Comparison of ENCODE assay signal across 8 cellular contexts in genomic region chr9:3526903-3527652, GRCh38. TPM values are rescaled to one million over a fixed set of nuclear protein-coding genes. Genes with fewer than 3 reads are reported as not detected.
DNase-seq lines count a peak whose midpoint lies in the region; ATAC-seq and TF ChIP-seq lines count a peak whose summit lies in the region.

No MANE protein-coding gene starts in this region.

- peaks cover 60% of the 10 kb centered on the region for H3K79me2 ChIP-seq in smooth muscle cell (ENCODE audit: low read depth)

- peaks cover 41% of the 10 kb centered on the region for H3K4me1 ChIP-seq in smooth muscle cell (ENCODE audit: low read depth)

- peak overlapping the region; percentile 99 to 100 (median 100) for H3K27ac Mint-ChIP-seq in CD14-positive monocyte

- peak overlapping the region; percentile 100 for H3K9ac ChIP-seq in smooth muscle cell (ENCODE audit: low read depth)

- H3F3A ChIP-seq in smooth muscle cell (ENCODE audit: low read depth) = no peaks in the 10 kb centered on the region

- peaks cover 10 to 15% of the 10 kb centered on the region in 2 donors for H3K36me3 Mint-ChIP-seq in CD14-positive monocyte

- in situ Hi-C loops in astrocyte of the cerebellum (cut with HindIII; ENCODE audit: low sequenced_read_pairs) = no loop called here

- peak overlapping the region; percentile 100 for H3K27ac ChIP-seq in smooth muscle cell (ENCODE audit: low read depth)

- H3K27me3 Mint-ChIP-seq in CD14-positive monocyte (ENCODE audit: low read depth in 3 of 3) = peaks cover 0 to 4% (median 3%) of the 10 kb centered on the region in 3 donors

- TF ChIP-seq CTCF in CD14-positive monocyte (IDR thresholded peaks at IDR 0.05) (no peak), astrocyte of the cerebellum (IDR thresholded peaks at IDR 0.05; ENCODE audit: low read depth, low read length, missing control alignments) (no peak), smooth muscle cell (IDR thresholded peaks at IDR 0.05; ENCODE audit: borderline replicate concordance, insufficient read depth, poor library complexity, severe bottlenecking) (no peak)

- DNase-seq in CD14-positive monocyte (ENCODE audit: low spot score) = no peak
- DNase-seq in NCI-H446 treated with DMSO at 0.1 percent for 48 hours (lab: John Stamatoyannopoulos, UW) = peak; percentile 68
- DNase-seq in astrocyte of the cerebellum (ENCODE audit: low read depth) = no peak
- no peak for DNase-seq in smooth muscle cell (lab: John Stamatoyannopoulos, UW; ENCODE audit: unreplicated experiment)
- DNase-seq in stimulated activated naive CD4-positive, alpha-beta T cell treated with Interleukin-2 at 50 U/mL for 16 hours (lab: John Stamatoyannopoulos, UW) = no peak

- H3K27me3 ChIP-seq in smooth muscle cell (ENCODE audit: low read depth) = no peaks in the 10 kb centered on the region

- peaks cover 0 to 2% (median 0%) of the 10 kb centered on the region in 7 donors for H3K9me3 Mint-ChIP-seq in CD14-positive monocyte

- WGBS in smooth muscle cell (ENCODE audit: low lambda C conversion rate) = 7% methylated on average over 23 of the region's 23 CpGs

- H3K36me3 ChIP-seq in smooth muscle cell (ENCODE audit: low read depth) = no peaks in the 10 kb centered on the region

- intact Hi-C loops in CD14-positive monocyte (cut with micrococcal nuclease) = loop anchor here (2.0 to 10.0 kb wide), 3 partner anchors 50 to 1512 kb away; partner anchors contain the start of genes SMARCA2 (in 2 of the 2) and PUM3 (in 1 of the 2)

- H3K4me3 ChIP-seq in astrocyte of the cerebellum (ENCODE audit: low read depth, low read length) = peak overlapping the region; percentile 91
- H3K4me3 ChIP-seq in iPS-11a (ENCODE audit: low read depth, low read length) = peak overlapping the region; percentile 94
- peak overlapping the region; percentile 79 for H3K4me3 ChIP-seq in smooth muscle cell

- peak overlapping the region; percentile 93 for H3K4me2 ChIP-seq in smooth muscle cell

- ATAC-seq in GM18870 (IDR thresholded peaks at IDR 0.05; ENCODE audit: unreplicated experiment) = peak; percentile 34
- ATAC-seq in HG03066 (IDR thresholded peaks at IDR 0.05; ENCODE audit: low read depth, unreplicated experiment) = peak; percentile 36

- H3K9me3 ChIP-seq in smooth muscle cell (replicated peaks; ENCODE audit: low read depth) = no peaks in the 10 kb centered on the region

- no peaks in the 10 kb centered on the region for H4K20me1 ChIP-seq in smooth muscle cell (ENCODE audit: low read depth)

- H3K4me1 Mint-ChIP-seq in CD14-positive monocyte = peaks cover 42% of the 10 kb centered on the region

- peak overlapping the region; percentile 94 to 98 for H3K4me3 Mint-ChIP-seq in CD14-positive monocyte

- H2AFZ ChIP-seq in smooth muscle cell (ENCODE audit: low read depth) = peak overlapping the region; percentile 86

RNA-seq across cellular contexts. Expression of gene RFX3, which starts 1.3 kb away (rescaled TPM):
- polyA plus RNA-seq in CD14-positive monocyte (1 to 10 TPM; 1.7 to 3.2 TPM), smooth muscle cell (4.4 and 5.0 TPM in 2 replicates)
- 8.7 and 14.1 TPM in 2 replicates for total RNA-seq in smooth muscle cell
